Comparison of ENCODE assay signal across 18 cellular contexts in the genomic region with DNA sequence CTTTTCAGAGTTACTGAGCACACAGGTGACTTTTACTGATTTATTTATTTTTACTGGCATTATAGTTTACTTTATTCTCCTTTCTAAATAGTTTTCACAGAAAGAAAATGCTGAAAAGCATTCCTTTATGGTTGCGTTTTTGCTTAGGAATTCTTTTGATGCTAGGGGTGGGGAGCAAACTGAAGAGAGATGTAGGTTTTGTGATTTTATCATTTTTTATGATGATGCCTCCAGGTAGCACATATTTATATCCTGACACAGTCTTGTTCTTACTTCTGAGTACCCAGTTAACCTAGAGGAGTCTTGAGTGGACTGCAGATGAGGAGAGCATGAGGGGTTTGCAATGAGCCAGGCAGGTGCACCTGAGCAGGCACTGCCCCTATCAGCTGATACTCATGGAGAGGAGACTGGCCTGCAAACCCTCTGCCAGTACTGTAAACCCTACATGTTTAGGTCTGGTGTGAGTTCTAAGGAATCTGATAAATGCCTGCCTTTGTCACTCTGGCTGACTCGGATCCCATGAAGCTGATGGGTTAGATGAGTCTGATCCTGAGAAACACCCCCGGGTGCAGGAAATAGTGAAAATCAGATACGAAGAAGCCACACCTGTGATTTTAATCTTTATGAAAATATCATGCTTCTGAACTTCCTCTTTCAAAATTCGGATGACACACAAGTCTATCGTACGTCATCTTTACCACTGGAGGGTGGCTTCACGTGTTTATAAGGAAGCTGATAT.
DNase-seq lines count a peak whose midpoint lies in the region; ATAC-seq and TF ChIP-seq lines count a peak whose summit lies in the region.
"Had no signal": no experiment of that assay in that cellular context is flagged by ENCODE, and none has a peak within 500 bp of the region (broad histone marks: within the 10 kb centered on the region; RNA-seq: fewer than 3 reads in every experiment).

No MANE protein-coding gene starts in this region.

- H3K9me3 Mint-ChIP-seq in activated CD4-positive, alpha-beta memory T cell treated with anti-CD3 and anti-CD28 coated beads for 36 hours = no peaks in the 10 kb centered on the region
- no peaks in the 10 kb centered on the region for H3K9me3 Mint-ChIP-seq in activated CD4-positive, alpha-beta memory T cell treated with anti-CD3 and anti-CD28 coated beads, Interleukin-2, amount 10 ng/mL, durations not matched to agents 7 days and 5 days
- peaks cover 0 to 1% (median 0%) of the 10 kb centered on the region in 7 donors for H3K9me3 Mint-ChIP-seq in naive B cell

- peak overlapping the region; percentile 26 for H3K27ac Mint-ChIP-seq in activated CD4-positive, alpha-beta memory T cell treated with anti-CD3 and anti-CD28 coated beads for 36 hours
- H3K27ac Mint-ChIP-seq in activated CD4-positive, alpha-beta memory T cell treated with anti-CD3 and anti-CD28 coated beads, Interleukin-2, amount 10 ng/mL, durations not matched to agents 7 days and 5 days = no peak overlapping the region
- peak overlapping the region; percentile 85 to 99 (median 96) for H3K27ac Mint-ChIP-seq in naive B cell
- H3K27ac Mint-ChIP-seq: activated naive CD8-positive, alpha-beta T cell had no signal

- H3K36me3 Mint-ChIP-seq in activated CD4-positive, alpha-beta memory T cell treated with anti-CD3 and anti-CD28 coated beads for 36 hours = no peaks in the 10 kb centered on the region
- H3K36me3 Mint-ChIP-seq in activated CD4-positive, alpha-beta memory T cell treated with anti-CD3 and anti-CD28 coated beads, Interleukin-2, amount 10 ng/mL, durations not matched to agents 7 days and 5 days (ENCODE audit: low read depth) = no peaks in the 10 kb centered on the region
- H3K36me3 Mint-ChIP-seq in naive B cell = no peaks in the 10 kb centered on the region
- H3K36me3 Mint-ChIP-seq: activated naive CD8-positive, alpha-beta T cell had no signal

- intact Hi-C loops in activated CD4-positive, alpha-beta memory T cell treated with anti-CD3 and anti-CD28 coated beads for 36 hours (cut with micrococcal nuclease) = loop anchor here (5.0 to 10.0 kb wide), 2 partner anchors 37 to 244 kb away; no protein-coding TSS in a partner anchor

- CTCF ChIA-PET in activated CD4-positive, alpha-beta memory T cell treated with anti-CD3 and anti-CD28 coated beads for 36 hours (lab: Charles Lee) = interaction anchor here (1.7 kb wide), 1 partner anchor 10 kb away, joined by 16 read pairs; no protein-coding TSS in a partner anchor
- CTCF ChIA-PET in activated CD4-positive, alpha-beta memory T cell treated with anti-CD3 and anti-CD28 coated beads, Interleukin-2, amount 10 ng/mL, durations not matched to agents 7 days and 5 days (lab: Charles Lee) = interaction anchor here (1.3 kb wide), 1 partner anchor 10 kb away, joined by 9 read pairs; no protein-coding TSS in a partner anchor

- ATAC-seq in GM19351 (IDR thresholded peaks at IDR 0.05; ENCODE audit: unreplicated experiment) = peak; percentile 76
- peak; percentile 90 to 94 for ATAC-seq in naive B cell (ENCODE audit: low read depth in 2 of 2)
- ATAC-seq: Right ventricle myocardium inferior had no signal

- no peak overlapping the region for H3K4me3 Mint-ChIP-seq in activated CD4-positive, alpha-beta memory T cell treated with anti-CD3 and anti-CD28 coated beads for 36 hours
- H3K4me3 Mint-ChIP-seq in activated CD4-positive, alpha-beta memory T cell treated with anti-CD3 and anti-CD28 coated beads, Interleukin-2, amount 10 ng/mL, durations not matched to agents 7 days and 5 days = no peak overlapping the region
- H3K4me3 Mint-ChIP-seq in naive B cell = peak overlapping the region in 6 of 8 donors; percentile 29 to 64 (median 50)
- H3K4me3 Mint-ChIP-seq: activated naive CD8-positive, alpha-beta T cell had no signal

- H3K27ac ChIP-seq in VCaP = peak overlapping the region; percentile 16; the same call in 1 of the 2 replicates
- H3K27ac ChIP-seq: esophagus muscularis mucosa, upper lobe of left lung had no signal

- H3K4me1 Mint-ChIP-seq in activated CD4-positive, alpha-beta memory T cell treated with anti-CD3 and anti-CD28 coated beads for 36 hours (ENCODE audit: low read depth) = peaks cover 15% of the 10 kb centered on the region
- H3K4me1 Mint-ChIP-seq in activated CD4-positive, alpha-beta memory T cell treated with anti-CD3 and anti-CD28 coated beads, Interleukin-2, amount 10 ng/mL, durations not matched to agents 7 days and 5 days = peaks cover 12% of the 10 kb centered on the region
- peaks cover 13 to 32% (median 16%) of the 10 kb centered on the region in 3 donors for H3K4me1 Mint-ChIP-seq in naive B cell

- DNase-seq in activated CD4-positive, alpha-beta memory T cell treated with anti-CD3 and anti-CD28 coated beads for 36 hours = peak; percentile 42
- no peak for DNase-seq in activated CD4-positive, alpha-beta memory T cell treated with anti-CD3 and anti-CD28 coated beads, Interleukin-2, amount 10 ng/mL, durations not matched to agents 7 days and 5 days
- peak; percentile 74 for DNase-seq in naive B cell
- no peak for DNase-seq in hepatic stellate cell (ENCODE audit: low spot score)
- DNase-seq in activated gamma-delta T cell (lab: John Stamatoyannopoulos, UW) = no peak
- DNase-seq in NCI-H2081 (lab: John Stamatoyannopoulos, UW) = no peak
- DNase-seq: ACHN, DMS153, mesendoderm, NCI-H1092 treated with DMSO at 0.1 percent for 48 hours, NCI-H510A, small intestine, upper lobe of left lung had no signal

- TF ChIP-seq CTCF in VCaP (conservative IDR thresholded peaks at IDR 0.05) = no peak

- H3K27me3 Mint-ChIP-seq in activated CD4-positive, alpha-beta memory T cell treated with anti-CD3 and anti-CD28 coated beads for 36 hours = peaks cover 7% of the 10 kb centered on the region
- H3K27me3 Mint-ChIP-seq in activated CD4-positive, alpha-beta memory T cell treated with anti-CD3 and anti-CD28 coated beads, Interleukin-2, amount 10 ng/mL, durations not matched to agents 7 days and 5 days = peaks cover 17% of the 10 kb centered on the region
- peaks cover 5 to 38% (median 24%) of the 10 kb centered on the region in 3 donors for H3K27me3 Mint-ChIP-seq in naive B cell

- POLR2A ChIA-PET in activated CD4-positive, alpha-beta memory T cell treated with anti-CD3 and anti-CD28 coated beads for 36 hours (lab: Charles Lee) = interaction anchor here (1.2 to 1.3 kb wide), 2 partner anchors 249 to 310 kb away, joined by 3 to 5 read pairs; partner anchors contain the start of gene IDI1
- POLR2A ChIA-PET in activated CD4-positive, alpha-beta memory T cell treated with anti-CD3 and anti-CD28 coated beads, Interleukin-2, amount 10 ng/mL, durations not matched to agents 7 days and 5 days (lab: Charles Lee) = interaction anchor here (0.8 kb wide), 1 partner anchor 10 kb away, joined by 5 read pairs; no protein-coding TSS in a partner anchor

Comparison
In these comparisons a context has a peak if more than half of its experiments do, and no peak if none do; other contexts are left out.
1. DNase-seq: peak in activated CD4-positive, alpha-beta memory T cell treated with anti-CD3 and anti-CD28 coated beads for 36 hours (single experiment) and naive B cell (single experiment); none in activated CD4-positive, alpha-beta memory T cell treated with anti-CD3 and anti-CD28 coated beads, Interleukin-2, amount 10 ng/mL, durations not matched to agents 7 days and 5 days (single experiment), hepatic stellate cell (single experiment), activated gamma-delta T cell (single experiment) and NCI-H2081 (0 of 2).
2. H3K4me3 Mint-ChIP-seq: peak in naive B cell (6 of 8); none in activated CD4-positive, alpha-beta memory T cell treated with anti-CD3 and anti-CD28 coated beads for 36 hours (single experiment) and activated CD4-positive, alpha-beta memory T cell treated with anti-CD3 and anti-CD28 coated beads, Interleukin-2, amount 10 ng/mL, durations not matched to agents 7 days and 5 days (single experiment).